7 cellular contexts compared by ENCODE assay signal in genomic region chr3:173706630-173707029, GRCh38.
"Had no signal": no experiment of that assay in that cellular context is flagged by ENCODE, and none has a peak within 500 bp of the region (broad histone marks: within the 10 kb centered on the region; RNA-seq: fewer than 3 reads in every experiment).

No MANE protein-coding gene starts in this region.

- H3K36me3 Mint-ChIP-seq: IgD-negative memory B cell had no signal

- H3K4me3 ChIP-seq: K562 had no signal

- DNase-seq: IMR-90, KBM-7, KG1 had no signal

- H3K27ac ChIP-seq: HL-60 had no signal

- H3K27me3 Mint-ChIP-seq: IgD-negative memory B cell had no signal

- ATAC-seq: HepG2, K562 had no signal

- H3K4me3 Mint-ChIP-seq: IgD-negative memory B cell had no signal

- H3K27ac Mint-ChIP-seq: IgD-negative memory B cell had no signal

- H3K4me1 Mint-ChIP-seq: IgD-negative memory B cell had no signal
